Comparison of ENCODE assay signal across 21 cellular contexts in the genomic region with DNA sequence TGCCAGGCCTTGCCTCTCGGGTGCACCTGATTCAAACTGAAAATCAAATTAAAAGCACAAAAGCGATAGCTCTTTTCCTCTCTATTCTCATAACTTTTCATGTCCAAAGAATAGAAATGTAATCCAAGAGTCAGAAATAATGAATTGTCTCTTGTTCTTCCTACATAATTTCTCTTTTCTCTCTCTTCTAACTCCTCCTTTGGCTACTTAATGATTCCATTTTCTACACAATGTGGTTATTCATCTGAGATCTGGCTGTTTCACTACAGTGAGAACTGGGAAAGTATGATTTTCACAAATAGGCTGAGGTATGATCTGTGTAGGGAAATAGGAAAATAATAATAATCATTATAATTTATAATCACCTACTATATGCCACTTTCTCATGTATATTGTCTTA.
"Had no signal": no experiment of that assay in that cellular context is flagged by ENCODE, and none has a peak within 500 bp of the region (broad histone marks: within the 10 kb centered on the region; RNA-seq: fewer than 3 reads in every experiment).

No MANE protein-coding gene starts in this region.

- ATAC-seq: left cardiac atrium; left ventricle myocardium superior; natural killer cell treated with Interleukin-12 subunit alpha and Interleukin-12 subunit beta and Interleukin-15 and Interleukin-18, amount 100 ng/mL, for 72 hours; right lobe of liver; stimulated activated memory B cell treated with anti-CD40 and anti-IgM and Interleukin-4, amounts not matched to agents 10 μg/mL and 1 μg/mL and 100 μg/mL, for 72 hours had no signal

- H3K4me1 Mint-ChIP-seq: neural progenitor cell; stimulated activated memory B cell treated with anti-CD40 and anti-IgM and Interleukin-4, amounts not matched to agents 10 μg/mL and 1 μg/mL and 100 μg/mL, for 72 hours had no signal

- H3K4me1 ChIP-seq: colonic mucosa, neural progenitor cell, right lobe of liver had no signal

- DNase-seq: cerebellar nuclear complex; colonic mucosa; dermis blood vessel endothelial cell; effector CD4-positive, alpha-beta T cell; endodermal cell; erythroblast; foreskin melanocyte; left cardiac atrium; left ventricle myocardium superior; ovary; right lobe of liver; stimulated activated CD4-positive, alpha-beta T cell treated with anti-CD3 and anti-CD28 coated beads, Interleukin-4, amount 100 ng/mL, for 1 hour; stimulated activated CD8-positive, alpha-beta memory T cell treated with anti-CD3 and anti-CD28 coated beads, Interleukin-4, amount 100 ng/mL, for 48 hours; trophoblast cell had no signal

- H3K4me3 ChIP-seq: cardiac muscle cell, colonic mucosa, lung, neural progenitor cell, ovary, right lobe of liver had no signal

- H3K4me3 Mint-ChIP-seq: endodermal cell; natural killer cell treated with Interleukin-12 subunit alpha and Interleukin-12 subunit beta and Interleukin-15 and Interleukin-18, amount 100 ng/mL, for 72 hours; neural progenitor cell; stimulated activated memory B cell treated with anti-CD40 and anti-IgM and Interleukin-4, amounts not matched to agents 10 μg/mL and 1 μg/mL and 100 μg/mL, for 72 hours; stimulated activated naive CD8-positive, alpha-beta T cell treated with anti-CD3 and anti-CD28 coated beads, Interleukin-15, Interleukin-2, amounts not matched to agents 100 ng/mL and 50 ng/mL, for 24 hours had no signal

- H3K9me3 Mint-ChIP-seq: endodermal cell, neural progenitor cell had no signal

- H3K27me3 ChIP-seq: cardiac muscle cell, colonic mucosa, neural progenitor cell, ovary, right lobe of liver had no signal

- H3K27ac ChIP-seq: cardiac muscle cell, colonic mucosa, neural progenitor cell, ovary, right lobe of liver had no signal

- H3K27ac Mint-ChIP-seq: endodermal cell; natural killer cell treated with Interleukin-12 subunit alpha and Interleukin-12 subunit beta and Interleukin-15 and Interleukin-18, amount 100 ng/mL, for 72 hours; neural progenitor cell; progenitor cell of endocrine pancreas; stimulated activated memory B cell treated with anti-CD40 and anti-IgM and Interleukin-4, amounts not matched to agents 10 μg/mL and 1 μg/mL and 100 μg/mL, for 72 hours; stimulated activated naive CD8-positive, alpha-beta T cell treated with anti-CD3 and anti-CD28 coated beads, Interleukin-15, Interleukin-2, amounts not matched to agents 100 ng/mL and 50 ng/mL, for 24 hours had no signal

- H3K36me3 Mint-ChIP-seq: natural killer cell treated with Interleukin-12 subunit alpha and Interleukin-12 subunit beta and Interleukin-15 and Interleukin-18, amount 100 ng/mL, for 72 hours; neural progenitor cell; stimulated activated memory B cell treated with anti-CD40 and anti-IgM and Interleukin-4, amounts not matched to agents 10 μg/mL and 1 μg/mL and 100 μg/mL, for 72 hours had no signal

- H3K9me3 ChIP-seq: colonic mucosa, ovary, right lobe of liver had no signal

- H3K36me3 ChIP-seq: cardiac muscle cell, colonic mucosa, neural progenitor cell, ovary, right lobe of liver had no signal
